ENCODE assay signal across 8 cellular contexts in genomic region chr3:58059349-58060321, GRCh38. TPM values are rescaled to one million over a fixed set of nuclear protein-coding genes. Genes with fewer than 3 reads are reported as not detected.
DNase-seq lines count a peak whose midpoint lies in the region; ATAC-seq, FAIRE-seq and TF ChIP-seq lines count a peak whose summit lies in the region.

No MANE protein-coding gene starts in this region.

- TF ChIP-seq CTCF in kidney (IDR thresholded peaks at IDR 0.05; ENCODE audit: borderline replicate concordance, extremely low read depth, insufficient read depth), result no peak
- no peak for TF ChIP-seq CTCF in tibial artery (IDR thresholded peaks at IDR 0.05)

- no peaks in the 10 kb centered on the region for H3K27me3 Mint-ChIP-seq in activated T-cell treated with anti-CD3 and anti-CD28 coated beads, Interleukin-2, amount 50 U/mL, for 72 hours (ENCODE audit: low read depth)

- no peaks in the 10 kb centered on the region for H3K9me3 Mint-ChIP-seq in activated T-cell treated with anti-CD3 and anti-CD28 coated beads, Interleukin-2, amount 50 U/mL, for 72 hours

- H3K4me1 ChIP-seq in kidney (ENCODE audit: control insufficient read depth in 1 of 2, insufficient read depth in 1 of 2, low read depth in 1 of 2, low read length in 2 of 2) (peaks cover 15 to 25% of the 10 kb centered on the region in 2 donors), tibial artery (peaks cover 0 to 87% (median 44%) of the 10 kb centered on the region in 4 donors)

- no peaks in the 10 kb centered on the region for H3K36me3 ChIP-seq in kidney (ENCODE audit: control insufficient read depth in 1 of 2, insufficient read depth in 2 of 2, low read length in 2 of 2)
- H3K36me3 ChIP-seq in tibial artery, result no peaks in the 10 kb centered on the region

- peak; percentile 90 for DNase-seq in LHCN-M2 (ENCODE audit: low read depth)
- peak; percentile 75 for DNase-seq in astrocyte of the hippocampus (ENCODE audit: low read depth, low spot score)
- DNase-seq in kidney, result peak; percentile 81
- DNase-seq in tibial artery, result no peak
- DNase-seq in activated T-cell treated with anti-CD3 and anti-CD28 coated beads, Interleukin-2, amount 50 U/mL, for 72 hours, result no peak
- DNase-seq in central memory CD4-positive, alpha-beta T cell, result no peak

- H3K4me3 ChIP-seq in kidney (ENCODE audit: low read length in 2 of 2), result no peak overlapping the region
- H3K4me3 ChIP-seq in tibial artery, result peak overlapping the region in 1 of 2 donors; percentile 13

- peak overlapping the region in 1 of 2 donors; percentile 57 for H3K9ac ChIP-seq in kidney (ENCODE audit: low read length in 2 of 2)

- H3K4me1 Mint-ChIP-seq in activated T-cell treated with anti-CD3 and anti-CD28 coated beads, Interleukin-2, amount 50 U/mL, for 72 hours (ENCODE audit: low read depth), result peaks cover 24% of the 10 kb centered on the region

- ATAC-seq in HG03565 (IDR thresholded peaks at IDR 0.05; ENCODE audit: unreplicated experiment) (no peak), GM21619 (IDR thresholded peaks at IDR 0.05; ENCODE audit: unreplicated experiment) (no peak)
- no peak for ATAC-seq in activated T-cell treated with anti-CD3 and anti-CD28 coated beads, Interleukin-2, amount 50 U/mL, for 72 hours (replicated peaks in 1 of 2)

- intact Hi-C loops in kidney (cut with DNase I) (no loop called here), tibial artery (cut with DNase I; ENCODE audit: low total_unique reads) (no loop called here)

- FAIRE-seq in kidney (lab: Jason Lieb, UNC), result no peak

- H3K4me3 Mint-ChIP-seq in activated T-cell treated with anti-CD3 and anti-CD28 coated beads, Interleukin-2, amount 50 U/mL, for 72 hours, result no peak overlapping the region

- H3K36me3 Mint-ChIP-seq in activated T-cell treated with anti-CD3 and anti-CD28 coated beads, Interleukin-2, amount 50 U/mL, for 72 hours (ENCODE audit: insufficient read depth in 2 of 2), result peaks cover 0 to 2% of the 10 kb centered on the region in 2 donors

- peak overlapping the region; percentile 38 to 73 for H3K27ac ChIP-seq in kidney (ENCODE audit: low read depth in 2 of 2, low read length in 2 of 2)
- H3K27ac ChIP-seq in tibial artery, result peak overlapping the region; percentile 62 to 77

- H3K27ac Mint-ChIP-seq in activated T-cell treated with anti-CD3 and anti-CD28 coated beads, Interleukin-2, amount 50 U/mL, for 72 hours, result no peak overlapping the region

- H3K27me3 ChIP-seq in tibial artery, result no peaks in the 10 kb centered on the region

- H3K9me3 ChIP-seq in kidney (ENCODE audit: control insufficient read depth in 1 of 2, low read length in 2 of 2) (no peaks in the 10 kb centered on the region), tibial artery (no peaks in the 10 kb centered on the region)

RNA-seq across cellular contexts. Expression of gene FLNB, which starts 51.4 kb away (rescaled TPM):
- total RNA-seq in LHCN-M2 (2014; rRNA removed), result 46.1 and 47.5 TPM in 2 replicates
- 106 TPM for polyA plus RNA-seq in LHCN-M2 (2012)
- 216 TPM for total RNA-seq in kidney
- 115 TPM for polyA plus RNA-seq in kidney (ENCODE audit: insufficient read depth, low read depth, low replicate concordance)
- total RNA-seq in activated T-cell treated with anti-CD3 and anti-CD28 coated beads, Interleukin-2, amount 50 U/mL, for 72 hours, result 10 to 100 TPM; 46.1 to 56.7 TPM

Comparison
In these comparisons a context has a peak if more than half of its experiments do, and no peak if none do; other contexts are left out.
1. DNase-seq: peak in LHCN-M2 (single experiment), astrocyte of the hippocampus (single experiment) and kidney (single experiment); none in tibial artery (0 of 2), activated T-cell treated with anti-CD3 and anti-CD28 coated beads, Interleukin-2, amount 50 U/mL, for 72 hours (0 of 2) and central memory CD4-positive, alpha-beta T cell (single experiment).